19 cellular contexts compared by ENCODE assay signal in the genomic region with DNA sequence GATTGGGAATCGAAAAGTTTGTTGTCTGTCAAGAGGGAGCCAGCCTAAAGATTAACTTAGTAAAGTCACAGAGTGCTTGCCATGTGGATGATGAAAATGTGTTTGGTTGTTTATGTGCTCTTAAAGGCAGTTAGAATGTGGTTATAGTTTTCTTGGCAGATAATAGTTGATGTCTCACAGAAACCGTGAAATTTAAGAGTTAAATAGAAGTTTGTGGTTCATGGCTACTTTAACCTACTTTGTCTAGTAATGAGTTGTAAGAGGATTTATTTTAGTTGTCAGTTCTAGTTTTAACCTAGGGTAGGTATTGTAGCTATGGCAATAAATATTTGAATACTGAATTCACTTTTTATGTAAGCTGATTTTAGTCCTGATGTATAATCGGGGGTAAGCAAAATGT. TPM values are rescaled to one million over a fixed set of nuclear protein-coding genes. Genes with fewer than 3 reads are reported as not detected.
A peak's percentile ranks its signal among the peaks of the same experiment; 100 is the strongest.
DNase-seq lines count a peak whose midpoint lies in the region; ATAC-seq and TF ChIP-seq lines count a peak whose summit lies in the region.
"Had no signal": no experiment of that assay in that cellular context is flagged by ENCODE, and none has a peak within 500 bp of the region (broad histone marks: within the 10 kb centered on the region; RNA-seq: fewer than 3 reads in every experiment).

No MANE protein-coding gene starts in this region.

- H3K4me3 ChIP-seq in GM23338 (no peak overlapping the region), right atrium auricular region (no peak overlapping the region)
- H3K4me3 ChIP-seq: transverse colon had no signal

- no peaks in the 10 kb centered on the region for H3K9me2 ChIP-seq in GM23338 (ENCODE audit: insufficient read depth)

- no peaks in the 10 kb centered on the region for H3K9me3 ChIP-seq in right atrium auricular region
- H3K9me3 ChIP-seq: transverse colon had no signal

- intact Hi-C loops in activated T-helper 2 cell treated with anti-CD3 and anti-CD28 coated beads, Interferon-gamma antibody, Interleukin-2, Interleukin-4, amounts not matched to agents 10 μg/mL and 5 μg/mL and 100 μg/mL, durations not matched to agents 14 hours and 24 hours and 36 hours (cut with micrococcal nuclease): loop anchor here (1.0 to 2.0 kb wide), 6 partner anchors 36 to 282 kb away; partner anchors contain the start of genes CTDSPL2 and GOLM2

- H3K36me3 ChIP-seq in GM23338 (ENCODE audit: insufficient read depth) (peaks cover 11% of the 10 kb centered on the region), right atrium auricular region (peaks cover 54% of the 10 kb centered on the region)

- no peaks in the 10 kb centered on the region for H3F3A ChIP-seq in GM23338 (replicated peaks; ENCODE audit: low read depth)

- H3K4me3 Mint-ChIP-seq in activated CD8-positive, alpha-beta memory T cell treated with anti-CD3 and anti-CD28 coated beads, Interleukin-2, amount 10 ng/mL, durations not matched to agents 7 days and 5 days: no peak overlapping the region
- no peak overlapping the region for H3K4me3 Mint-ChIP-seq in GM23338
- H3K4me3 Mint-ChIP-seq in activated T-helper 2 cell treated with anti-CD3 and anti-CD28 coated beads, Interferon-gamma antibody, Interleukin-2, Interleukin-4, amounts not matched to agents 10 μg/mL and 5 μg/mL and 100 μg/mL, durations not matched to agents 14 hours and 24 hours and 36 hours (ENCODE audit: low read depth): no peak overlapping the region
- no peak overlapping the region for H3K4me3 Mint-ChIP-seq in nephron
- H3K4me3 Mint-ChIP-seq: neural crest cell had no signal

- H3K79me2 ChIP-seq in GM23338 (replicated peaks; ENCODE audit: insufficient read depth): peaks cover 5% of the 10 kb centered on the region; the same call in 1 of the 2 replicates

- H4K20me1 ChIP-seq in GM23338 (replicated peaks; ENCODE audit: insufficient read depth): no peaks in the 10 kb centered on the region; the same call in 1 of the 2 replicates

- peak overlapping the region; percentile 70 for H3K27ac Mint-ChIP-seq in activated CD8-positive, alpha-beta memory T cell treated with anti-CD3 and anti-CD28 coated beads, Interleukin-2, amount 10 ng/mL, durations not matched to agents 7 days and 5 days
- H3K27ac Mint-ChIP-seq in GM23338 (no peak overlapping the region), nephron (peak overlapping the region; percentile 39 to 79 (median 42))
- H3K27ac Mint-ChIP-seq in activated T-helper 2 cell treated with anti-CD3 and anti-CD28 coated beads, Interferon-gamma antibody, Interleukin-2, Interleukin-4, amounts not matched to agents 10 μg/mL and 5 μg/mL and 100 μg/mL, durations not matched to agents 14 hours and 24 hours and 36 hours: peak overlapping the region; percentile 83

- no peak overlapping the region for H2AFZ ChIP-seq in GM23338

- H3K4me2 ChIP-seq in GM23338: no peak overlapping the region

- TF ChIP-seq CTCF in GM23338 (conservative IDR thresholded peaks at IDR 0.05; ENCODE audit: low read depth in 2 of 2): no peak
- no peak for TF ChIP-seq CTCF in nephron (IDR thresholded peaks at IDR 0.05; ENCODE audit: unreplicated experiment in 3 of 3)
- no peak for TF ChIP-seq CTCF in right atrium auricular region (IDR thresholded peaks at IDR 0.05)

- peak; percentile 69 for ATAC-seq in activated CD8-positive, alpha-beta memory T cell treated with anti-CD3 and anti-CD28 coated beads, Interleukin-2, amount 10 ng/mL, durations not matched to agents 7 days and 5 days
- ATAC-seq in GM23338: no peak
- no peak for ATAC-seq in HG03039 (IDR thresholded peaks at IDR 0.05; ENCODE audit: unreplicated experiment)
- ATAC-seq in HG02884 (IDR thresholded peaks at IDR 0.05; ENCODE audit: unreplicated experiment): no peak

- H3K27ac ChIP-seq in GM23338 (ENCODE audit: low read depth): peak overlapping the region; percentile 1; the same call in 1 of the 2 replicates
- H3K27ac ChIP-seq in right atrium auricular region: no peak overlapping the region
- H3K27ac ChIP-seq: brain microvascular endothelial cell, C4-2B, transverse colon had no signal

- H3K36me3 Mint-ChIP-seq in activated CD8-positive, alpha-beta memory T cell treated with anti-CD3 and anti-CD28 coated beads, Interleukin-2, amount 10 ng/mL, durations not matched to agents 7 days and 5 days: peaks cover 23% of the 10 kb centered on the region
- H3K36me3 Mint-ChIP-seq in GM23338 (ENCODE audit: low read depth): peaks cover 45% of the 10 kb centered on the region
- peaks cover 57% of the 10 kb centered on the region for H3K36me3 Mint-ChIP-seq in activated T-helper 2 cell treated with anti-CD3 and anti-CD28 coated beads, Interferon-gamma antibody, Interleukin-2, Interleukin-4, amounts not matched to agents 10 μg/mL and 5 μg/mL and 100 μg/mL, durations not matched to agents 14 hours and 24 hours and 36 hours (ENCODE audit: low read depth)
- H3K36me3 Mint-ChIP-seq in nephron (ENCODE audit: low read depth): peaks cover 37% of the 10 kb centered on the region

- H3K27me3 ChIP-seq in GM23338 (ENCODE audit: insufficient read depth): no peaks in the 10 kb centered on the region
- H3K27me3 ChIP-seq in right atrium auricular region: no peaks in the 10 kb centered on the region
- H3K27me3 ChIP-seq: brain microvascular endothelial cell, transverse colon had no signal

- H3K4me1 ChIP-seq in GM23338 (ENCODE audit: insufficient read depth) (no peaks in the 10 kb centered on the region; the same call in 1 of the 2 replicates), right atrium auricular region (no peaks in the 10 kb centered on the region)
- H3K4me1 ChIP-seq: transverse colon had no signal

- H3K27me3 Mint-ChIP-seq in activated CD8-positive, alpha-beta memory T cell treated with anti-CD3 and anti-CD28 coated beads, Interleukin-2, amount 10 ng/mL, durations not matched to agents 7 days and 5 days: no peaks in the 10 kb centered on the region
- no peaks in the 10 kb centered on the region for H3K27me3 Mint-ChIP-seq in GM23338 (ENCODE audit: insufficient read depth, low read depth, poor library complexity)
- no peaks in the 10 kb centered on the region for H3K27me3 Mint-ChIP-seq in activated T-helper 2 cell treated with anti-CD3 and anti-CD28 coated beads, Interferon-gamma antibody, Interleukin-2, Interleukin-4, amounts not matched to agents 10 μg/mL and 5 μg/mL and 100 μg/mL, durations not matched to agents 14 hours and 24 hours and 36 hours (ENCODE audit: low read depth)
- H3K27me3 Mint-ChIP-seq in nephron (ENCODE audit: low read depth): no peaks in the 10 kb centered on the region

- H3K4me1 Mint-ChIP-seq in activated CD8-positive, alpha-beta memory T cell treated with anti-CD3 and anti-CD28 coated beads, Interleukin-2, amount 10 ng/mL, durations not matched to agents 7 days and 5 days: peaks cover 23% of the 10 kb centered on the region
- H3K4me1 Mint-ChIP-seq in GM23338: no peaks in the 10 kb centered on the region
- peaks cover 24% of the 10 kb centered on the region for H3K4me1 Mint-ChIP-seq in activated T-helper 2 cell treated with anti-CD3 and anti-CD28 coated beads, Interferon-gamma antibody, Interleukin-2, Interleukin-4, amounts not matched to agents 10 μg/mL and 5 μg/mL and 100 μg/mL, durations not matched to agents 14 hours and 24 hours and 36 hours (ENCODE audit: low read depth)
- no peaks in the 10 kb centered on the region for H3K4me1 Mint-ChIP-seq in nephron
- H3K4me1 Mint-ChIP-seq: neural crest cell had no signal

- CTCF ChIA-PET in activated CD8-positive, alpha-beta memory T cell treated with anti-CD3 and anti-CD28 coated beads, Interleukin-2, amount 10 ng/mL, durations not matched to agents 7 days and 5 days (lab: Charles Lee): interaction anchor here (0.6 to 1.6 kb wide), 9 partner anchors 7 to 303 kb away, joined by 3 to 14 read pairs (median 3); partner anchors contain the start of gene GOLM2

- DNase-seq in activated CD8-positive, alpha-beta memory T cell treated with anti-CD3 and anti-CD28 coated beads, Interleukin-2, amount 10 ng/mL, durations not matched to agents 7 days and 5 days: no peak
- DNase-seq in activated CD8-positive, alpha-beta memory T cell treated with anti-CD3 and anti-CD28 coated beads for 24 hours: no peak
- DNase-seq in GM23338 (ENCODE audit: low spot score): no peak
- DNase-seq in activated T-helper 2 cell treated with anti-CD3 and anti-CD28 coated beads, Interferon-gamma antibody, Interleukin-2, Interleukin-4, amounts not matched to agents 10 μg/mL and 5 μg/mL and 100 μg/mL, durations not matched to agents 14 hours and 24 hours and 36 hours (ENCODE audit: low spot score): no peak
- no peak for DNase-seq in right atrium auricular region (ENCODE audit: low spot score)
- DNase-seq: ACHN; brain microvascular endothelial cell; cortex of kidney; DMS53; hippocampal formation; NCI-H2029; NK-92 treated with Interleukin-12 subunit alpha and Interleukin-12 subunit beta, amount 100 ng/mL, for 24 hours; stimulated activated CD4-positive, alpha-beta T cell treated with anti-CD3 and anti-CD28 coated beads, Interleukin-12 subunit alpha, Interleukin-12 subunit beta, amount 100 ng/mL, for 4 hours; transverse colon had no signal

- H3K9me3 Mint-ChIP-seq in activated CD8-positive, alpha-beta memory T cell treated with anti-CD3 and anti-CD28 coated beads, Interleukin-2, amount 10 ng/mL, durations not matched to agents 7 days and 5 days (ENCODE audit: low read depth): no peaks in the 10 kb centered on the region
- H3K9me3 Mint-ChIP-seq in GM23338 (no peaks in the 10 kb centered on the region), nephron (no peaks in the 10 kb centered on the region)
- H3K9me3 Mint-ChIP-seq in activated T-helper 2 cell treated with anti-CD3 and anti-CD28 coated beads, Interferon-gamma antibody, Interleukin-2, Interleukin-4, amounts not matched to agents 10 μg/mL and 5 μg/mL and 100 μg/mL, durations not matched to agents 14 hours and 24 hours and 36 hours: no peaks in the 10 kb centered on the region
- H3K9me3 Mint-ChIP-seq: neural crest cell had no signal

TF ChIP-seq in GM23338, 12 proteins besides CTCF, POLR2A, EP300 and RAD21 (continues in another document):
- TF ChIP-seq POLR2AphosphoS5 (IDR thresholded peaks at IDR 0.05; ENCODE audit: low read depth) (no peak), EZH2phosphoT487 (IDR thresholded peaks at IDR 0.05; ENCODE audit: unreplicated experiment) (no peak)

RNA-seq across cellular contexts. Expression of gene EIF3J, which starts 36.4 kb away (rescaled TPM):
- 100 to 1,000 TPM in 1 of 2 experiments, 10 to 100 TPM in 1; 75.8 to 124 TPM for total RNA-seq in activated CD8-positive, alpha-beta memory T cell treated with anti-CD3 and anti-CD28 coated beads, Interleukin-2, amount 10 ng/mL, durations not matched to agents 7 days and 5 days
- 58.8 and 62.7 TPM in 2 replicates for total RNA-seq in GM23338 (2014; rRNA removed; shearing (Covaris generic))
- polyA plus RNA-seq in GM23338 (2016; fragmentation: Nextera tagmentation; extraction: Ambion mirVana): 63.8 and 66.6 TPM in 2 replicates
- total RNA-seq in activated T-helper 2 cell treated with anti-CD3 and anti-CD28 coated beads, Interferon-gamma antibody, Interleukin-2, Interleukin-4, amounts not matched to agents 10 μg/mL and 5 μg/mL and 100 μg/mL, durations not matched to agents 14 hours and 24 hours and 36 hours: 127 and 135 TPM in 2 replicates
- 10 to 100 TPM; 27.2 to 34.5 TPM for total RNA-seq in right atrium auricular region
